In the genomic region with DNA sequence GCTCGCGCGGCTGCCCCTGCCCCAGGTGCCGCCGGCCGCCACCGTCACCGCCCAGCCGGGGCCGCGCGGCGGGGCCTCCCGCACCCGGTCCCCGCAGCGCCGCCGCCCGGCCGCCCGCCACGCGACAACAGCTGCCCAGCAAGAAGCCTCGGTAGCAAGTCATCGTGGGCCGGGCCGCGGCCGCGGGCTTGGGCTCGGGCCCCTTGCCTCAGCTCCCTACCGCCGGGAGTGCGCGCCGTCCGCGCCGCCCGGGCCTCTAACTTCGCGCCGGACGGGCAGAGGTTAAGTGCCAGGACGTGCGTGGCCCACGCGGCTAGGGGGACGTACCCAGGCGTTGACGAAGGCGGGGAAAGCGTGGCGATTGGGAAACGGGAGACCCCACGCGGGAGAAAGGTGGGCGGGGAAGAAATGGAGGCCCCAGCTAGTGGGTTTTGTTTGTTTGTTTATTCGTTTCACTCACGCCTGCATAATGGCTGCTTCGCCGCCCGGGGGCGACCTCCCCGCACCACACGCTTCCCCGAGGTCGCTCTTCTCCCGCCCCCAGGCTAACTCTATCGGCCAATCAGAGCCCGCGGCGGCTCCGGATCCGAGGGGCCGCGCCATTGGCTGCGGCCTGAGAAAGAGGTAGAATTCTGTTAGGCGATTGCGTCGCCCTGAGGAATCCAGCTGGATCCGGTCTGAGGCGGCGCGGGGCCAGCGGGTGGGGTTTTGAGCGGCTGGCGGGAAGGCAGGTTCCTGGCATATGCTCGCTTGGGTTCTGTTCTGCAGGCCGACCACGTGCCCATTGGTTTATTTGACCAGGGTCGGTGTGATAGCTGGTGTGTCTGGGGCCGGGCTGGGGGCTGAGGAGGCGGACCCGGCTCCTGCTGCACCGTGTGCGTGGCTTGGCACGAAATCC, we compare ENCODE assay signal across 8 cellular contexts. TPM values are rescaled to one million over a fixed set of nuclear protein-coding genes. Genes with fewer than 3 reads are reported as not detected.
DNase-seq lines count a peak whose midpoint lies in the region; ATAC-seq and TF ChIP-seq lines count a peak whose summit lies in the region.

A gene with protein sequence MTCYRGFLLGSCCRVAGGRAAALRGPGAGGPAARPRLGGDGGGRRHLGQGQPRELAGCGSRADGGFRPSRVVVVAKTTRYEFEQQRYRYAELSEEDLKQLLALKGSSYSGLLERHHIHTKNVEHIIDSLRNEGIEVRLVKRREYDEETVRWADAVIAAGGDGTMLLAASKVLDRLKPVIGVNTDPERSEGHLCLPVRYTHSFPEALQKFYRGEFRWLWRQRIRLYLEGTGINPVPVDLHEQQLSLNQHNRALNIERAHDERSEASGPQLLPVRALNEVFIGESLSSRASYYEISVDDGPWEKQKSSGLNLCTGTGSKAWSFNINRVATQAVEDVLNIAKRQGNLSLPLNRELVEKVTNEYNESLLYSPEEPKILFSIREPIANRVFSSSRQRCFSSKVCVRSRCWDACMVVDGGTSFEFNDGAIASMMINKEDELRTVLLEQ (minus strand): TSS at position 290 of the 898 bp plus-strand sequence. CDS start 127 bp downstream, at position 163.

- H3K4me3 ChIP-seq in epithelial cell of esophagus (ENCODE audit: low read length) (peak within 1 kb of the TSS; percentile 80), mononuclear cell (ENCODE audit: low read length) (peak within 1 kb of the TSS; percentile 70)

- peak; percentile 44 for TF ChIP-seq RAD21 in Ishikawa (IDR thresholded peaks at IDR 0.05; ENCODE audit: low read depth)

- peak; percentile 52 for TF ChIP-seq CTCF in epithelial cell of esophagus (IDR thresholded peaks at IDR 0.05; ENCODE audit: insufficient read depth, low read depth, low read length, missing control alignments)

- DNase-seq in DMS53 (lab: John Stamatoyannopoulos, UW) (peak; percentile 96), OCI-M2 (lab: John Stamatoyannopoulos, UW; ENCODE audit: unreplicated experiment) (peak; percentile 71), activated T-cell treated with anti-CD3 and anti-CD28 coated beads for 4 hours (peak; percentile 84), epithelial cell of esophagus (ENCODE audit: low read depth) (peak; percentile 95)
- DNase-seq in stimulated activated CD8-positive, alpha-beta memory T cell treated with anti-CD3 and anti-CD28 coated beads, Interleukin-4, amount 100 ng/mL, for 1 hour (ENCODE audit: low read depth in 2 of 2, low spot score in 1 of 2): peak; percentile 61 to 80

- no peaks in the 10 kb centered on the region for H3K27me3 ChIP-seq in mononuclear cell (ENCODE audit: insufficient read depth, low read length)

- ATAC-seq in GM21576 (IDR thresholded peaks at IDR 0.05; ENCODE audit: unreplicated experiment): peak; percentile 87

- TF ChIP-seq EP300 in Ishikawa (IDR thresholded peaks at IDR 0.05; ENCODE audit: borderline replicate concordance): no peak

- H3K4me1 ChIP-seq in mononuclear cell (ENCODE audit: insufficient read depth, low read length): peaks cover 16% of the 10 kb centered on the region

- no peaks in the 10 kb centered on the region for H3K9me3 ChIP-seq in mononuclear cell (ENCODE audit: low read depth, low read length)

TF ChIP-seq in Ishikawa, 13 proteins besides CTCF, POLR2A, EP300 and RAD21:
- TF ChIP-seq EGR1 (IDR thresholded peaks at IDR 0.05): peak; percentile 60
- peak; percentile 66 for TF ChIP-seq NFIC (IDR thresholded peaks at IDR 0.05)
- TF ChIP-seq USF1 (IDR thresholded peaks at IDR 0.05): peak; percentile 78
- TF ChIP-seq CEBPB (IDR thresholded peaks at IDR 0.05): peak; percentile 59; the same call in 1 of the 2 replicates
- TF ChIP-seq TAF1 (IDR thresholded peaks at IDR 0.05; ENCODE audit: low read depth): peak; percentile 36; the same call in 1 of the 2 replicates
- TF ChIP-seq CREB1 (IDR thresholded peaks at IDR 0.05; ENCODE audit: low read depth): no peak
- TF ChIP-seq ZBTB7A (IDR thresholded peaks at IDR 0.05; ENCODE audit: low read depth): no peak
- TF ChIP-seq TEAD4 (IDR thresholded peaks at IDR 0.05): no peak
- TF ChIP-seq, protein P1, sequence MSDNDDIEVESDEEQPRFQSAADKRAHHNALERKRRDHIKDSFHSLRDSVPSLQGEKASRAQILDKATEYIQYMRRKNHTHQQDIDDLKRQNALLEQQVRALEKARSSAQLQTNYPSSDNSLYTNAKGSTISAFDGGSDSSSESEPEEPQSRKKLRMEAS (IDR thresholded peaks at IDR 0.05): peak; percentile 99
- TF ChIP-seq YY1 (IDR thresholded peaks at IDR 0.05; ENCODE audit: low read depth): peak; percentile 78
- TF ChIP-seq, protein P2, sequence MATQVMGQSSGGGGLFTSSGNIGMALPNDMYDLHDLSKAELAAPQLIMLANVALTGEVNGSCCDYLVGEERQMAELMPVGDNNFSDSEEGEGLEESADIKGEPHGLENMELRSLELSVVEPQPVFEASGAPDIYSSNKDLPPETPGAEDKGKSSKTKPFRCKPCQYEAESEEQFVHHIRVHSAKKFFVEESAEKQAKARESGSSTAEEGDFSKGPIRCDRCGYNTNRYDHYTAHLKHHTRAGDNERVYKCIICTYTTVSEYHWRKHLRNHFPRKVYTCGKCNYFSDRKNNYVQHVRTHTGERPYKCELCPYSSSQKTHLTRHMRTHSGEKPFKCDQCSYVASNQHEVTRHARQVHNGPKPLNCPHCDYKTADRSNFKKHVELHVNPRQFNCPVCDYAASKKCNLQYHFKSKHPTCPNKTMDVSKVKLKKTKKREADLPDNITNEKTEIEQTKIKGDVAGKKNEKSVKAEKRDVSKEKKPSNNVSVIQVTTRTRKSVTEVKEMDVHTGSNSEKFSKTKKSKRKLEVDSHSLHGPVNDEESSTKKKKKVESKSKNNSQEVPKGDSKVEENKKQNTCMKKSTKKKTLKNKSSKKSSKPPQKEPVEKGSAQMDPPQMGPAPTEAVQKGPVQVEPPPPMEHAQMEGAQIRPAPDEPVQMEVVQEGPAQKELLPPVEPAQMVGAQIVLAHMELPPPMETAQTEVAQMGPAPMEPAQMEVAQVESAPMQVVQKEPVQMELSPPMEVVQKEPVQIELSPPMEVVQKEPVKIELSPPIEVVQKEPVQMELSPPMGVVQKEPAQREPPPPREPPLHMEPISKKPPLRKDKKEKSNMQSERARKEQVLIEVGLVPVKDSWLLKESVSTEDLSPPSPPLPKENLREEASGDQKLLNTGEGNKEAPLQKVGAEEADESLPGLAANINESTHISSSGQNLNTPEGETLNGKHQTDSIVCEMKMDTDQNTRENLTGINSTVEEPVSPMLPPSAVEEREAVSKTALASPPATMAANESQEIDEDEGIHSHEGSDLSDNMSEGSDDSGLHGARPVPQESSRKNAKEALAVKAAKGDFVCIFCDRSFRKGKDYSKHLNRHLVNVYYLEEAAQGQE (IDR thresholded peaks at IDR 0.05; ENCODE audit: low read depth): no peak
- TF ChIP-seq TCF12 (IDR thresholded peaks at IDR 0.05; ENCODE audit: low read depth): no peak; the same call in 1 of the 2 replicates

RNA-seq across cellular contexts. Expression of the gene that starts here (rescaled TPM):
- total RNA-seq in mononuclear cell: 10.4 TPM

Comparison
In these comparisons a context has a peak if more than half of its experiments do, and no peak if none do; other contexts are left out.
1. Peak in every context shown above with its lines: DNase-seq, ATAC-seq and H3K4me3 ChIP-seq.